8 cellular contexts compared by ENCODE assay signal in the genomic region with DNA sequence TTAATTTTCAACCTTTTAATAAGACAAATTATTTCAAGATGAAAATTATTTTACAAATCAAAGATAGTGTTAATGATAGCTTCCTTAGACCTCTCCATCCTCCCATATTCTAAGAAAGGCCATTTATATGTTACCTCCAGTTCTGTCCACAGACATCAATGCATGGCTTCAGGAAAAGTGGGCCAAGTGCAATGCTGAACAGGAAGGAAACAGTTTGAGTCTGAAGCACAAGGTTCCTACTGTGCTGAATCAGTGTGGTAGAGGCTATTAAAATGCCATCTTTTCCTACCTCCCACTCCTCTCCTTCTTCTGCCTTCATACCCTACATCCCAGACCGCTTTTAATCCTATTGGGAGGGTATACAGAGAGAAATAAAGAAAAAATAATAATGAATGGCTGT.
DNase-seq lines count a peak whose midpoint lies in the region; ATAC-seq and TF ChIP-seq lines count a peak whose summit lies in the region.

No MANE protein-coding gene starts in this region.

- H4K20me1 ChIP-seq in hepatocyte (ENCODE audit: insufficient read depth, poor library complexity, severe bottlenecking), result no peaks in the 10 kb centered on the region

- H3K9me3 ChIP-seq in hepatocyte (ENCODE audit: low read depth), result no peaks in the 10 kb centered on the region
- H3K9me3 ChIP-seq in testis, result no peaks in the 10 kb centered on the region

- H3K4me3 Mint-ChIP-seq in T-helper 1 cell treated with Interleukin-12 subunit alpha and Interleukin-12 subunit beta and Interleukin-4 antibody, amounts not matched to agents 30 μg/mL and 1 μg/mL, for 36 hours, result peak overlapping the region; percentile 61
- peak overlapping the region; percentile 11 for H3K4me3 Mint-ChIP-seq in activated CD4-positive, alpha-beta memory T cell treated with anti-CD3 and anti-CD28 coated beads for 36 hours

- intact Hi-C loops in activated CD4-positive, alpha-beta memory T cell treated with anti-CD3 and anti-CD28 coated beads for 36 hours (cut with micrococcal nuclease), result loop anchor here (1.0 to 10.0 kb wide), 10 partner anchors 14 to 281 kb away; a partner anchor contains a TSS
- intact Hi-C loops in testis (cut with DNase I; ENCODE audit: low total_unique reads), result no loop called here

- no peak for TF ChIP-seq POLR2A in testis (IDR thresholded peaks at IDR 0.05)

- no peaks in the 10 kb centered on the region for H3K9me3 Mint-ChIP-seq in T-helper 1 cell treated with Interleukin-12 subunit alpha and Interleukin-12 subunit beta and Interleukin-4 antibody, amounts not matched to agents 30 μg/mL and 1 μg/mL, for 36 hours
- H3K9me3 Mint-ChIP-seq in activated CD4-positive, alpha-beta memory T cell treated with anti-CD3 and anti-CD28 coated beads for 36 hours, result peaks cover 3% of the 10 kb centered on the region

- TF ChIP-seq CTCF in hepatocyte (IDR thresholded peaks at IDR 0.05; ENCODE audit: poor library complexity) (no peak), testis (IDR thresholded peaks at IDR 0.05) (no peak)

- POLR2A ChIA-PET in activated CD4-positive, alpha-beta memory T cell treated with anti-CD3 and anti-CD28 coated beads for 36 hours (lab: Charles Lee), result interaction anchor here (0.8 to 2.2 kb wide), 10 partner anchors 13 to 516 kb away, joined by 3 to 31 read pairs (median 6); a partner anchor contains a TSS

- H3K27ac ChIP-seq in hepatocyte, result peak overlapping the region; percentile 93
- H3K27ac ChIP-seq in testis, result peak overlapping the region; percentile 58 to 82

- H2AFZ ChIP-seq in hepatocyte, result no peak overlapping the region

- peak overlapping the region; percentile 74 for H3K27ac Mint-ChIP-seq in T-helper 1 cell treated with Interleukin-12 subunit alpha and Interleukin-12 subunit beta and Interleukin-4 antibody, amounts not matched to agents 30 μg/mL and 1 μg/mL, for 36 hours
- peak overlapping the region; percentile 85 for H3K27ac Mint-ChIP-seq in activated CD4-positive, alpha-beta memory T cell treated with anti-CD3 and anti-CD28 coated beads for 36 hours

- H3K4me1 ChIP-seq in hepatocyte (ENCODE audit: insufficient read depth) (peaks cover 78% of the 10 kb centered on the region), testis (peaks cover 29% of the 10 kb centered on the region)

- no peaks in the 10 kb centered on the region for H3K79me2 ChIP-seq in hepatocyte

- DNase-seq in T-helper 1 cell (no peak), hepatocyte (ENCODE audit: low spot score) (no peak), testis (no peak), medulla oblongata (ENCODE audit: extremely low spot score) (no peak), hypothalamus (lab: John Stamatoyannopoulos, UW) (no peak)
- DNase-seq in activated CD4-positive, alpha-beta memory T cell treated with anti-CD3 and anti-CD28 coated beads for 36 hours, result no peak

- H3K27me3 ChIP-seq in hepatocyte (no peaks in the 10 kb centered on the region), testis (no peaks in the 10 kb centered on the region)

- CTCF ChIA-PET in activated CD4-positive, alpha-beta memory T cell treated with anti-CD3 and anti-CD28 coated beads for 36 hours (lab: Charles Lee), result interaction anchor here (0.7 to 3.2 kb wide), 11 partner anchors 15 to 252 kb away, joined by 3 to 25 read pairs (median 5); no protein-coding TSS in a partner anchor

- no peaks in the 10 kb centered on the region for H3K36me3 ChIP-seq in hepatocyte (replicated peaks; ENCODE audit: insufficient read depth, low read depth)
- H3K36me3 ChIP-seq in testis (ENCODE audit: low read depth, missing control alignments), result no peaks in the 10 kb centered on the region

- H3K9me2 ChIP-seq in hepatocyte (replicated peaks; ENCODE audit: insufficient read depth), result no peaks in the 10 kb centered on the region

- ATAC-seq in GM18502 (IDR thresholded peaks at IDR 0.05; ENCODE audit: poor library complexity, unreplicated experiment), result no peak

- peak overlapping the region; percentile 62 for H3K4me2 ChIP-seq in hepatocyte

- H3K4me3 ChIP-seq in hepatocyte (no peak overlapping the region), testis (no peak overlapping the region)

- no peaks in the 10 kb centered on the region for H3K36me3 Mint-ChIP-seq in T-helper 1 cell treated with Interleukin-12 subunit alpha and Interleukin-12 subunit beta and Interleukin-4 antibody, amounts not matched to agents 30 μg/mL and 1 μg/mL, for 36 hours (ENCODE audit: low read depth)
- H3K36me3 Mint-ChIP-seq in activated CD4-positive, alpha-beta memory T cell treated with anti-CD3 and anti-CD28 coated beads for 36 hours, result no peaks in the 10 kb centered on the region

- no peaks in the 10 kb centered on the region for H3K27me3 Mint-ChIP-seq in T-helper 1 cell treated with Interleukin-12 subunit alpha and Interleukin-12 subunit beta and Interleukin-4 antibody, amounts not matched to agents 30 μg/mL and 1 μg/mL, for 36 hours (ENCODE audit: low read depth)
- H3K27me3 Mint-ChIP-seq in activated CD4-positive, alpha-beta memory T cell treated with anti-CD3 and anti-CD28 coated beads for 36 hours, result no peaks in the 10 kb centered on the region

- WGBS in hepatocyte (ENCODE audit: low lambda C conversion rate, missing lambda C conversion rate), result 65% methylated on average over 1 of the region's 1 CpG
- WGBS in testis, 2 donors, result 38 to 62% methylated on average over 1 of the region's 1 CpG

- peaks cover 38% of the 10 kb centered on the region for H3K4me1 Mint-ChIP-seq in T-helper 1 cell treated with Interleukin-12 subunit alpha and Interleukin-12 subunit beta and Interleukin-4 antibody, amounts not matched to agents 30 μg/mL and 1 μg/mL, for 36 hours (ENCODE audit: low read depth)
- peaks cover 68% of the 10 kb centered on the region for H3K4me1 Mint-ChIP-seq in activated CD4-positive, alpha-beta memory T cell treated with anti-CD3 and anti-CD28 coated beads for 36 hours (ENCODE audit: low read depth)
